ENCODE assay signal across 9 cellular contexts in the genomic region with DNA sequence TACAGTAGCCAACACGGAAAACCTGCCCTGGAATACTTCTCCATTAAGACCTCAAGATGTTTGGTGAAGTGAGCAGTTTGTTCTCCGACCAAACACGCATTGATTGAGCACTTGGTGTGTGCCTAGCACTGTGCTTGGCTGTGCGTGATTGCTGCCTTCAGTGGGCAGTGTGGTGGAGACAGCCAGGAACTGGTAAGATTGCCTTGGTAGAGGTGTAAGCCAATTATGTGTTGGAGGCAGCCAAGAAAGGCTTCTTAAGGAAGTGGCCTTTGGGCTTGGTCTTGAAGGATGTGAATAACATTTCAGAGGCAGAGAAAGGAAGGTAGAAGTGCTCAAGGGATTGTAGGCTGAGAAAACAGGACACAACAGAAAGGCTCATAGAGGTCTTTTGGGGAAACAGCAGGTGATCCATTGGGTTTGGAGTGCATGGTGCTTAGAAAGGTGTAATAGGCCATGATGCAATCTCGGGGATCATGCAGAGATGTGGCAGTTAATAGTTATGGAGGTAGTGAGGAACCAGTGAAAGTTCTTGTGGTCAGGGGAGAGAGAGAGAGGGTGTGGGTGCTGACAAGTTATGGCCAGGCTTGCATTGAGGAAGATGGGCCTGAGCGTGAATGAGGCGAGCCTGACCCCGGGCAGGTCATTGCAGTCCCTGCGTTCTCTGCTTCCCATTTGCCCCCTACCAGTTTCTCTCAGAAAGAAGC. TPM values are rescaled to one million over a fixed set of nuclear protein-coding genes. Genes with fewer than 3 reads are reported as not detected.
DNase-seq lines count a peak whose midpoint lies in the region; ATAC-seq and TF ChIP-seq lines count a peak whose summit lies in the region.
"Had no signal": no experiment of that assay in that cellular context is flagged by ENCODE, and none has a peak within 500 bp of the region (broad histone marks: within the 10 kb centered on the region; RNA-seq: fewer than 3 reads in every experiment).

No MANE protein-coding gene starts in this region.

- no peaks in the 10 kb centered on the region for H3K27me3 ChIP-seq in SK-N-SH (ENCODE audit: insufficient read depth)

- peaks cover 13% of the 10 kb centered on the region for H3K36me3 Mint-ChIP-seq in T-helper 2 cell treated with Interferon-gamma antibody and Interleukin-4, amounts not matched to agents 5 μg/mL and 100 μg/mL, for 36 hours (ENCODE audit: low read depth)
- peaks cover 18% of the 10 kb centered on the region for H3K36me3 Mint-ChIP-seq in stimulated activated effector memory CD8-positive, alpha-beta T cell treated with anti-CD3 and anti-CD28 coated beads, Interleukin-12 subunit alpha, Interleukin-12 subunit beta, amount 100 ng/mL, for 72 hours

- H3K79me2 ChIP-seq in SK-N-SH (ENCODE audit: insufficient read depth), result peaks cover 77% of the 10 kb centered on the region

- no peak for TF ChIP-seq RAD21 in SK-N-SH (IDR thresholded peaks at IDR 0.05; ENCODE audit: low read length)

- peaks cover 3 to 15% of the 10 kb centered on the region in 2 experiments; a peak in 2 of 4 replicates for H3K4me1 ChIP-seq in SK-N-SH (ENCODE audit: control insufficient read depth in 1 of 2, insufficient read depth in 2 of 2, low read depth in 1 of 2, low read length in 1 of 2)

- POLR2A ChIA-PET in SK-N-SH (lab: Yijun Ruan, JAX), result interaction anchor here (1.6 kb wide), 1 partner anchor 27 kb away, joined by 4 read pairs; no protein-coding TSS in a partner anchor

- no peak overlapping the region for H3K4me2 ChIP-seq in SK-N-SH
- H3K4me2 ChIP-seq: A549 had no signal

- no peaks in the 10 kb centered on the region for H3K9me3 Mint-ChIP-seq in T-helper 2 cell treated with Interferon-gamma antibody and Interleukin-4, amounts not matched to agents 5 μg/mL and 100 μg/mL, for 36 hours
- H3K9me3 Mint-ChIP-seq in stimulated activated effector memory CD8-positive, alpha-beta T cell treated with anti-CD3 and anti-CD28 coated beads, Interleukin-12 subunit alpha, Interleukin-12 subunit beta, amount 100 ng/mL, for 72 hours, result no peaks in the 10 kb centered on the region

- CTCF ChIA-PET in SK-N-SH (lab: Yijun Ruan, JAX), result interaction anchor here (1.3 kb wide), 1 partner anchor 208 kb away, joined by 4 read pairs; no protein-coding TSS in a partner anchor

- no peaks in the 10 kb centered on the region for H3F3A ChIP-seq in SK-N-SH (replicated peaks; ENCODE audit: insufficient read depth)

- no peak for TF ChIP-seq EP300 in SK-N-SH (IDR thresholded peaks at IDR 0.05; ENCODE audit: borderline replicate concordance in 1 of 2, low read depth in 1 of 2, low read length in 1 of 2)

- peaks cover 38% of the 10 kb centered on the region for H4K20me1 ChIP-seq in SK-N-SH (ENCODE audit: insufficient read depth)

- H2AFZ ChIP-seq in SK-N-SH (ENCODE audit: low read depth), result no peak overlapping the region

- H3K27ac ChIP-seq in SK-N-SH (ENCODE audit: low read depth in 2 of 2, low read length in 1 of 2), result no peak overlapping the region
- H3K27ac ChIP-seq: A549 had no signal

- peak overlapping the region; percentile 32 for H3K27ac Mint-ChIP-seq in T-helper 2 cell treated with Interferon-gamma antibody and Interleukin-4, amounts not matched to agents 5 μg/mL and 100 μg/mL, for 36 hours
- H3K27ac Mint-ChIP-seq in stimulated activated effector memory CD8-positive, alpha-beta T cell treated with anti-CD3 and anti-CD28 coated beads, Interleukin-12 subunit alpha, Interleukin-12 subunit beta, amount 100 ng/mL, for 72 hours, result peak overlapping the region; percentile 82

- no peaks in the 10 kb centered on the region for H3K27me3 Mint-ChIP-seq in T-helper 2 cell treated with Interferon-gamma antibody and Interleukin-4, amounts not matched to agents 5 μg/mL and 100 μg/mL, for 36 hours (ENCODE audit: low read depth)

- no peak overlapping the region for H3K4me3 ChIP-seq in SK-N-SH (ENCODE audit: low read depth in 2 of 2, low read length in 1 of 2)
- H3K4me3 ChIP-seq: A549 had no signal

- 92% methylated on average over 9 of the region's 9 CpGs for WGBS in SK-N-SH (ENCODE audit: low lambda C conversion rate)

- DNase-seq in NCI-H82 (lab: John Stamatoyannopoulos, UW) (peak; percentile 51), NCI-H82 treated with DMSO at 0.1 percent for 48 hours (lab: John Stamatoyannopoulos, UW; ENCODE audit: unreplicated experiment) (no peak), SK-N-SH (no peak)
- no peak for DNase-seq in T-helper 2 cell treated with Interferon-gamma antibody and Interleukin-4, amounts not matched to agents 5 μg/mL and 100 μg/mL, for 36 hours (ENCODE audit: low spot score)
- peak in 1 of 2 donors; percentile 64 for DNase-seq in stimulated activated effector memory CD8-positive, alpha-beta T cell treated with anti-CD3 and anti-CD28 coated beads, Interleukin-12 subunit alpha, Interleukin-12 subunit beta, amount 100 ng/mL, for 72 hours (ENCODE audit: low spot score in 2 of 2)

- peak; percentile 40 for ATAC-seq in HG02884 (IDR thresholded peaks at IDR 0.05; ENCODE audit: unreplicated experiment)
- peak; percentile 33 for ATAC-seq in stimulated activated effector memory CD8-positive, alpha-beta T cell treated with anti-CD3 and anti-CD28 coated beads, Interleukin-12 subunit alpha, Interleukin-12 subunit beta, amount 100 ng/mL, for 72 hours
- ATAC-seq in HG03097 (IDR thresholded peaks at IDR 0.05; ENCODE audit: low FRiP score, unreplicated experiment), result no peak
- no peak for ATAC-seq in HG03439 (IDR thresholded peaks at IDR 0.05; ENCODE audit: unreplicated experiment)
- ATAC-seq: A549 had no signal

- no peak overlapping the region for H3K9ac ChIP-seq in SK-N-SH

- no peaks in the 10 kb centered on the region for H3K36me3 ChIP-seq in SK-N-SH (replicated peaks in 1 of 2; ENCODE audit: control insufficient read depth in 1 of 2, insufficient read depth in 2 of 2, low read length in 1 of 2)

- H3K4me3 Mint-ChIP-seq in T-helper 2 cell treated with Interferon-gamma antibody and Interleukin-4, amounts not matched to agents 5 μg/mL and 100 μg/mL, for 36 hours, result peak overlapping the region; percentile 28
- H3K4me3 Mint-ChIP-seq in stimulated activated effector memory CD8-positive, alpha-beta T cell treated with anti-CD3 and anti-CD28 coated beads, Interleukin-12 subunit alpha, Interleukin-12 subunit beta, amount 100 ng/mL, for 72 hours, result peak overlapping the region; percentile 43

- no peak for TF ChIP-seq CTCF in SK-N-SH (IDR thresholded peaks at IDR 0.05)

- no peaks in the 10 kb centered on the region for H3K9me2 ChIP-seq in SK-N-SH

- no peaks in the 10 kb centered on the region for H3K9me3 ChIP-seq in SK-N-SH
- H3K9me3 ChIP-seq: A549 had no signal

- H3K4me1 Mint-ChIP-seq in T-helper 2 cell treated with Interferon-gamma antibody and Interleukin-4, amounts not matched to agents 5 μg/mL and 100 μg/mL, for 36 hours (ENCODE audit: low read depth), result peaks cover 54% of the 10 kb centered on the region
- peaks cover 89% of the 10 kb centered on the region for H3K4me1 Mint-ChIP-seq in stimulated activated effector memory CD8-positive, alpha-beta T cell treated with anti-CD3 and anti-CD28 coated beads, Interleukin-12 subunit alpha, Interleukin-12 subunit beta, amount 100 ng/mL, for 72 hours

TF ChIP-seq in SK-N-SH, 30 proteins besides CTCF, POLR2A, EP300 and RAD21 (continues in another document):
- no peak for TF ChIP-seq NFIC (IDR thresholded peaks at IDR 0.05; ENCODE audit: borderline replicate concordance)
- no peak for TF ChIP-seq TAF1 (IDR thresholded peaks at IDR 0.05; ENCODE audit: borderline replicate concordance, low read depth, low read length)
- TF ChIP-seq, protein P1, sequence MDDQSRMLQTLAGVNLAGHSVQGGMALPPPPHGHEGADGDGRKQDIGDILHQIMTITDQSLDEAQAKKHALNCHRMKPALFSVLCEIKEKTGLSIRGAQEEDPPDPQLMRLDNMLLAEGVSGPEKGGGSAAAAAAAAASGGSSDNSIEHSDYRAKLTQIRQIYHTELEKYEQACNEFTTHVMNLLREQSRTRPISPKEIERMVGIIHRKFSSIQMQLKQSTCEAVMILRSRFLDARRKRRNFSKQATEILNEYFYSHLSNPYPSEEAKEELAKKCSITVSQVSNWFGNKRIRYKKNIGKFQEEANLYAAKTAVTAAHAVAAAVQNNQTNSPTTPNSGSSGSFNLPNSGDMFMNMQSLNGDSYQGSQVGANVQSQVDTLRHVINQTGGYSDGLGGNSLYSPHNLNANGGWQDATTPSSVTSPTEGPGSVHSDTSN (IDR thresholded peaks at IDR 0.05), result no peak
- TF ChIP-seq RXRA (IDR thresholded peaks at IDR 0.05; ENCODE audit: borderline replicate concordance, low read depth), result no peak
- TF ChIP-seq YY1 (IDR thresholded peaks at IDR 0.05; ENCODE audit: low read depth), result no peak
- TF ChIP-seq, protein P2, sequence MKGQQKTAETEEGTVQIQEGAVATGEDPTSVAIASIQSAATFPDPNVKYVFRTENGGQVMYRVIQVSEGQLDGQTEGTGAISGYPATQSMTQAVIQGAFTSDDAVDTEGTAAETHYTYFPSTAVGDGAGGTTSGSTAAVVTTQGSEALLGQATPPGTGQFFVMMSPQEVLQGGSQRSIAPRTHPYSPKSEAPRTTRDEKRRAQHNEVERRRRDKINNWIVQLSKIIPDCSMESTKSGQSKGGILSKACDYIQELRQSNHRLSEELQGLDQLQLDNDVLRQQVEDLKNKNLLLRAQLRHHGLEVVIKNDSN (IDR thresholded peaks at IDR 0.05; ENCODE audit: borderline replicate concordance, low read depth), result no peak
- TF ChIP-seq SMC3 (IDR thresholded peaks at IDR 0.05; ENCODE audit: low read depth, low read length), result no peak
- TF ChIP-seq, protein P3, sequence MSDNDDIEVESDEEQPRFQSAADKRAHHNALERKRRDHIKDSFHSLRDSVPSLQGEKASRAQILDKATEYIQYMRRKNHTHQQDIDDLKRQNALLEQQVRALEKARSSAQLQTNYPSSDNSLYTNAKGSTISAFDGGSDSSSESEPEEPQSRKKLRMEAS (IDR thresholded peaks at IDR 0.05; ENCODE audit: low read depth), result no peak
- no peak for TF ChIP-seq FOSL2 (IDR thresholded peaks at IDR 0.05; ENCODE audit: borderline replicate concordance, low read depth)
- TF ChIP-seq, protein P4, sequence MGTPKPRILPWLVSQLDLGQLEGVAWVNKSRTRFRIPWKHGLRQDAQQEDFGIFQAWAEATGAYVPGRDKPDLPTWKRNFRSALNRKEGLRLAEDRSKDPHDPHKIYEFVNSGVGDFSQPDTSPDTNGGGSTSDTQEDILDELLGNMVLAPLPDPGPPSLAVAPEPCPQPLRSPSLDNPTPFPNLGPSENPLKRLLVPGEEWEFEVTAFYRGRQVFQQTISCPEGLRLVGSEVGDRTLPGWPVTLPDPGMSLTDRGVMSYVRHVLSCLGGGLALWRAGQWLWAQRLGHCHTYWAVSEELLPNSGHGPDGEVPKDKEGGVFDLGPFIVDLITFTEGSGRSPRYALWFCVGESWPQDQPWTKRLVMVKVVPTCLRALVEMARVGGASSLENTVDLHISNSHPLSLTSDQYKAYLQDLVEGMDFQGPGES (IDR thresholded peaks at IDR 0.05; ENCODE audit: low read depth, low read length), result no peak
- TF ChIP-seq GATA2 (CRISPR knock-in tag; IDR thresholded peaks at IDR 0.05), result no peak
- TF ChIP-seq POLR2AphosphoS5 (IDR thresholded peaks at IDR 0.05; ENCODE audit: low read depth, low read length), result no peak
- TF ChIP-seq NRF1 (IDR thresholded peaks at IDR 0.05; ENCODE audit: low read depth, low read length), result no peak
- TF ChIP-seq ELF1 (IDR thresholded peaks at IDR 0.05), result no peak

RNA-seq across cellular contexts. Expression of a gene that starts 6.3 kb away (rescaled TPM):
- 6.3 and 8.4 TPM in 2 replicates for polyA plus RNA-seq in SK-N-SH (2012; rRNA removed)
- polyA plus RNA-seq in SK-N-SH (2012; cell fraction: cytosol; rRNA removed), result 8.4 and 9.0 TPM in 2 replicates
- 2.8 and 4.7 TPM in 2 replicates for polyA plus RNA-seq in SK-N-SH (2012; cell fraction: nucleus; rRNA removed)

Comparison
In these comparisons a context has a peak if more than half of its experiments do, and no peak if none do; other contexts are left out.
1. ATAC-seq: peak in HG02884 (single experiment) and stimulated activated effector memory CD8-positive, alpha-beta T cell treated with anti-CD3 and anti-CD28 coated beads, Interleukin-12 subunit alpha, Interleukin-12 subunit beta, amount 100 ng/mL, for 72 hours (single experiment); none in HG03097 (single experiment) and HG03439 (single experiment).